Comparison of ENCODE assay signal across 1 cellular context in the genomic region with DNA sequence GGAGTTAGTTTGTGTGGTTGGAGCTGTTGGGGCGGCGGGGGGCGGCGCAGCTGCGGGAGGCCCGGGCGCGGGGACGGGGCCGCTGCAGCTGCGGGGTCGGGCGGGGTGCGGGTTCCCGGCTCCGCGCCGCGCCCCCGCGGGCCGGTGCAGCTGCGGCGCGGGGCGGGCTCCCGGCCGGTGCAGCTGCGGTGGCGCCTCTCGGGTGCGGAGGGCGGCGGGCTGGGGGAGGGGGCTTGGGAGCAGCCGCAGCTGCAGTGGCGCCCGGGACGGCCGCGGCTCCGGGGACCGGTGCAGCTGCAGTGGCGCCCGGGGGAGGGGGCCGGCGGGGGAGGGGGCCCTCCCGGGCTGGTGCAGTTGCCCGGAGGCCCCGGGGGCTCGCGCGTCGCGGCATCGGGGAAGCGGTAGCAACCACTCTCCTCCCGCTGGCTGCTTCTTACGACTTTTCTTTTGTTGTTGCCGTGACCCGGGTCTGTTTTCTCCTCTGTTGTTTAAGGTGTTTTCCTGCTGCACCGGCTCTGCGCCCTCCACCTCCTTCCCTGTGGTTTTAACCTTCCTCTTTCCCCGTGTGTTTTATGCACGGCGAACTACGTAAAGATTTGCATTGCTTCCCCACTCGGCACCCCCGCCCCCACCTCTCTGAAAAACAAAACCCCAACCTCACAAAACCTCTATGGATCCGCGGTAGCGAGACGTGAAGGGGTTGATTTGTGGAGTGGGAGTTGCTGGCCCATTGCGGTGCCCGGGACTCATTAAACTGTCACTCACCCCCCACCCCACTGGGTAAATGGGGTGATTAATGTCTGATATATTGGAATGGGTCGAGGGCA.
TF ChIP-seq lines count a peak whose summit lies in the region.

No MANE protein-coding gene starts in this region.

TF ChIP-seq in H1, 55 proteins besides CTCF, POLR2A, EP300 and RAD21 (continued from another document):
- TF ChIP-seq, protein P1, sequence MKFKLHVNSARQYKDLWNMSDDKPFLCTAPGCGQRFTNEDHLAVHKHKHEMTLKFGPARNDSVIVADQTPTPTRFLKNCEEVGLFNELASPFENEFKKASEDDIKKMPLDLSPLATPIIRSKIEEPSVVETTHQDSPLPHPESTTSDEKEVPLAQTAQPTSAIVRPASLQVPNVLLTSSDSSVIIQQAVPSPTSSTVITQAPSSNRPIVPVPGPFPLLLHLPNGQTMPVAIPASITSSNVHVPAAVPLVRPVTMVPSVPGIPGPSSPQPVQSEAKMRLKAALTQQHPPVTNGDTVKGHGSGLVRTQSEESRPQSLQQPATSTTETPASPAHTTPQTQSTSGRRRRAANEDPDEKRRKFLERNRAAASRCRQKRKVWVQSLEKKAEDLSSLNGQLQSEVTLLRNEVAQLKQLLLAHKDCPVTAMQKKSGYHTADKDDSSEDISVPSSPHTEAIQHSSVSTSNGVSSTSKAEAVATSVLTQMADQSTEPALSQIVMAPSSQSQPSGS (IDR thresholded peaks at IDR 0.05; ENCODE audit: low read length), result no peak
- no peak for TF ChIP-seq MAFK (IDR thresholded peaks at IDR 0.05; ENCODE audit: low read depth, low read length)
- TF ChIP-seq KDM4A (IDR thresholded peaks at IDR 0.05; ENCODE audit: low read depth, low read length, severe bottlenecking), result peak; percentile 25
- 0 out of 2 replicates have a peak, but pooled peaks have one; percentile 7 for TF ChIP-seq SRF (IDR thresholded peaks at IDR 0.05; ENCODE audit: low read depth, low read length)
- TF ChIP-seq CREB1 (IDR thresholded peaks at IDR 0.05), result no peak
- TF ChIP-seq GTF2F1 (IDR thresholded peaks at IDR 0.05; ENCODE audit: borderline replicate concordance, low read depth, low read length), result no peak
TF ChIP-seq in H1: peak in this region for 2.
